In the genomic region with DNA sequence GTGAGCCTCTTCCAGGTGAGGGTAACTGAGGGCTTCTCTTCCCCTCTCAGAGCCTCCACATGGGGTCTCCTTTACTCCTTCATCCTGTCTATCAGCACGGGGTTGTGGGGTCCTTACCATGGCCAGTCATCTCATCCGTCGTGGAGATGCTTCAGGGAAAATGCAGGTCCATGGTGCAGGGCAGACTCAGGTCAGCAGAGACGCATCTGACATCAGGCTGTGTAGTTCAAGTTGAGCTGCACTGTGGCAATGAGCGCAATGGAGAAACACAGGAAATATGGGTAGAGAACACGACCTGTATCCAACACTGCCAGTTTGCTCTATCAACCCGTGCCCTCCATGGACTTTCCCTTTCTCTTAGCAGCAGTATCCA, we compare ENCODE assay signal across 34 cellular contexts. TPM values are rescaled to one million over a fixed set of nuclear protein-coding genes. Genes with fewer than 3 reads are reported as not detected.
"Had no signal": no experiment of that assay in that cellular context is flagged by ENCODE, and none has a peak within 500 bp of the region (broad histone marks: within the 10 kb centered on the region; RNA-seq: fewer than 3 reads in every experiment).

No MANE protein-coding gene starts in this region.

- H3K9ac ChIP-seq: neural progenitor cell had no signal

- H3K4me3 ChIP-seq: esophagus squamous epithelium, heart right ventricle, left lung, lower lobe of right lung, neural progenitor cell, right lobe of liver, skin epidermis, suprapubic skin, tibial artery had no signal

- H3K9me3 Mint-ChIP-seq: activated CD4-positive, alpha-beta memory T cell treated with anti-CD3 and anti-CD28 coated beads for 36 hours; activated naive CD4-positive, alpha-beta T cell treated with anti-CD3 and anti-CD28 coated beads, Interleukin-2, amount 50 U/mL, for 24 hours; activated naive CD8-positive, alpha-beta T cell treated with anti-CD3 and anti-CD28 coated beads, Interleukin-2, amount 50 U/mL, for 24 hours; activated T-helper 2 cell treated with anti-CD3 and anti-CD28 coated beads, Interferon-gamma antibody, Interleukin-2, Interleukin-4, amounts not matched to agents 10 μg/mL and 5 μg/mL and 100 μg/mL, durations not matched to agents 14 hours and 24 hours and 36 hours; natural killer cell; neural progenitor cell had no signal

- H3K9me3 ChIP-seq: esophagus squamous epithelium, heart right ventricle, left lung, lower lobe of right lung, right lobe of liver, suprapubic skin had no signal

- H3K4me1 Mint-ChIP-seq: neural progenitor cell had no signal

- H3K36me3 ChIP-seq: esophagus squamous epithelium, heart right ventricle, left lung, lower lobe of right lung, neural progenitor cell, right lobe of liver, suprapubic skin, tibial artery had no signal

- FAIRE-seq: endometrium had no signal

- H3K4me1 ChIP-seq: esophagus squamous epithelium, lower lobe of right lung, neural progenitor cell, right lobe of liver, suprapubic skin, tibial artery had no signal

- H3K27ac Mint-ChIP-seq: activated CD4-positive, alpha-beta memory T cell treated with anti-CD3 and anti-CD28 coated beads for 36 hours; activated naive CD4-positive, alpha-beta T cell treated with anti-CD3 and anti-CD28 coated beads, Interleukin-2, amount 50 U/mL, for 24 hours; activated naive CD8-positive, alpha-beta T cell treated with anti-CD3 and anti-CD28 coated beads, Interleukin-2, amount 50 U/mL, for 24 hours; activated T-helper 2 cell treated with anti-CD3 and anti-CD28 coated beads, Interferon-gamma antibody, Interleukin-2, Interleukin-4, amounts not matched to agents 10 μg/mL and 5 μg/mL and 100 μg/mL, durations not matched to agents 14 hours and 24 hours and 36 hours; natural killer cell; neural progenitor cell; progenitor cell of endocrine pancreas had no signal

- H3K27ac ChIP-seq: epithelial cell of prostate, esophagus squamous epithelium, heart right ventricle, lower lobe of right lung, neural progenitor cell, right lobe of liver, skin epidermis, suprapubic skin, tibial artery, VCaP had no signal

- H3K36me3 Mint-ChIP-seq: activated CD4-positive, alpha-beta memory T cell treated with anti-CD3 and anti-CD28 coated beads for 36 hours; activated naive CD4-positive, alpha-beta T cell treated with anti-CD3 and anti-CD28 coated beads, Interleukin-2, amount 50 U/mL, for 24 hours; natural killer cell; neural progenitor cell had no signal

- H3K4me3 Mint-ChIP-seq: activated CD4-positive, alpha-beta memory T cell treated with anti-CD3 and anti-CD28 coated beads for 36 hours; activated naive CD4-positive, alpha-beta T cell treated with anti-CD3 and anti-CD28 coated beads, Interleukin-2, amount 50 U/mL, for 24 hours; activated naive CD8-positive, alpha-beta T cell treated with anti-CD3 and anti-CD28 coated beads, Interleukin-2, amount 50 U/mL, for 24 hours; natural killer cell; neural progenitor cell had no signal

- H3K27me3 ChIP-seq: right lobe of liver had no signal

- DNase-seq: activated CD4-positive, alpha-beta memory T cell treated with anti-CD3 and anti-CD28 coated beads for 36 hours; activated CD4-positive, alpha-beta T cell treated with anti-CD3 and anti-CD28 coated beads for 48 hours; activated naive CD8-positive, alpha-beta T cell treated with anti-CD3 and anti-CD28 coated beads, Interleukin-2, amount 50 U/mL, for 24 hours; activated T-cell treated with anti-CD3 and anti-CD28 coated beads, Interleukin-2, amount 50 U/mL, for 48 hours; amygdala; central memory CD4-positive, alpha-beta T cell; dermis blood vessel endothelial cell; effector CD4-positive, alpha-beta T cell; esophagus squamous epithelium; foreskin melanocyte; heart right ventricle; kidney glomerular epithelial cell; left lung; lower lobe of right lung; mesenchymal stem cell; natural killer cell; right lobe of liver; stimulated activated CD4-positive, alpha-beta T cell treated with anti-CD3 and anti-CD28 coated beads, Interleukin-4, amount 100 ng/mL, for 4 hours; stimulated activated naive CD4-positive, alpha-beta T cell; tibial artery had no signal

RNA-seq across cellular contexts. Expression of a gene that starts 13.9 kb away (rescaled TPM):
- total RNA-seq: activated CD4-positive, alpha-beta memory T cell treated with anti-CD3 and anti-CD28 coated beads for 36 hours; activated CD8-positive, alpha-beta memory T cell treated with anti-CD3 and anti-CD28 coated beads for 36 hours; activated T-helper 2 cell treated with anti-CD3 and anti-CD28 coated beads, Interferon-gamma antibody, Interleukin-2, Interleukin-4, amounts not matched to agents 10 μg/mL and 5 μg/mL and 100 μg/mL, durations not matched to agents 14 hours and 24 hours and 36 hours; dermis blood vessel endothelial cell; glomerular endothelial cell; progenitor cell of endocrine pancreas; renal cortical epithelial cell; suprapubic skin; T-helper 1 cell treated with Interleukin-12 subunit alpha and Interleukin-12 subunit beta and Interleukin-4 antibody, amounts not matched to agents 30 ng/mL and 1 ng/mL, for 36 hours had no signal

RNA-seq across cellular contexts. Expression of a gene that starts 18.2 kb away (rescaled TPM):
- total RNA-seq: activated CD4-positive, alpha-beta memory T cell treated with anti-CD3 and anti-CD28 coated beads for 36 hours; activated CD8-positive, alpha-beta memory T cell treated with anti-CD3 and anti-CD28 coated beads for 36 hours; activated T-helper 2 cell treated with anti-CD3 and anti-CD28 coated beads, Interferon-gamma antibody, Interleukin-2, Interleukin-4, amounts not matched to agents 10 μg/mL and 5 μg/mL and 100 μg/mL, durations not matched to agents 14 hours and 24 hours and 36 hours; dermis blood vessel endothelial cell; glomerular endothelial cell; osteoblast; progenitor cell of endocrine pancreas; renal cortical epithelial cell; T-helper 1 cell treated with Interleukin-12 subunit alpha and Interleukin-12 subunit beta and Interleukin-4 antibody, amounts not matched to agents 30 ng/mL and 1 ng/mL, for 36 hours had no signal

RNA-seq across cellular contexts. Expression of a gene that starts 39.9 kb away (rescaled TPM):
- total RNA-seq: activated CD4-positive, alpha-beta memory T cell treated with anti-CD3 and anti-CD28 coated beads for 36 hours; activated CD8-positive, alpha-beta memory T cell treated with anti-CD3 and anti-CD28 coated beads for 36 hours; activated T-helper 2 cell treated with anti-CD3 and anti-CD28 coated beads, Interferon-gamma antibody, Interleukin-2, Interleukin-4, amounts not matched to agents 10 μg/mL and 5 μg/mL and 100 μg/mL, durations not matched to agents 14 hours and 24 hours and 36 hours; dermis blood vessel endothelial cell; glomerular endothelial cell; osteoblast; progenitor cell of endocrine pancreas; renal cortical epithelial cell; T-helper 1 cell treated with Interleukin-12 subunit alpha and Interleukin-12 subunit beta and Interleukin-4 antibody, amounts not matched to agents 30 ng/mL and 1 ng/mL, for 36 hours had no signal
- polyA plus RNA-seq: heart right ventricle had no signal

RNA-seq across cellular contexts. Expression of a gene that starts 42.0 kb away (rescaled TPM):
- total RNA-seq: activated CD4-positive, alpha-beta memory T cell treated with anti-CD3 and anti-CD28 coated beads for 36 hours; activated CD8-positive, alpha-beta memory T cell treated with anti-CD3 and anti-CD28 coated beads for 36 hours; dermis blood vessel endothelial cell; glomerular endothelial cell; osteoblast; progenitor cell of endocrine pancreas; renal cortical epithelial cell; T-helper 1 cell treated with Interleukin-12 subunit alpha and Interleukin-12 subunit beta and Interleukin-4 antibody, amounts not matched to agents 30 ng/mL and 1 ng/mL, for 36 hours had no signal

RNA-seq across cellular contexts. Expression of a gene that starts 56.5 kb away (rescaled TPM):
- total RNA-seq: activated CD8-positive, alpha-beta memory T cell treated with anti-CD3 and anti-CD28 coated beads for 36 hours; activated T-helper 2 cell treated with anti-CD3 and anti-CD28 coated beads, Interferon-gamma antibody, Interleukin-2, Interleukin-4, amounts not matched to agents 10 μg/mL and 5 μg/mL and 100 μg/mL, durations not matched to agents 14 hours and 24 hours and 36 hours; dermis blood vessel endothelial cell; glomerular endothelial cell; osteoblast; progenitor cell of endocrine pancreas; renal cortical epithelial cell had no signal
